In genomic region chr19:49212302-49212701, GRCh38 we compare ENCODE assay signal across 16 cellular contexts. TPM values are rescaled to one million over a fixed set of nuclear protein-coding genes. Genes with fewer than 3 reads are reported as not detected.
DNase-seq lines count a peak whose midpoint lies in the region; ATAC-seq, FAIRE-seq and TF ChIP-seq lines count a peak whose summit lies in the region.
"Had no signal": no experiment of that assay in that cellular context is flagged by ENCODE, and none has a peak within 500 bp of the region (broad histone marks: within the 10 kb centered on the region; RNA-seq: fewer than 3 reads in every experiment).

No MANE protein-coding gene starts in this region.

- peaks cover 3% of the 10 kb centered on the region for H3K4me1 Mint-ChIP-seq in activated naive CD4-positive, alpha-beta T cell treated with anti-CD3 and anti-CD28 coated beads, Interleukin-2, amount 10 ng/mL, durations not matched to agents 7 days and 5 days
- H3K4me1 Mint-ChIP-seq in type B pancreatic cell (ENCODE audit: unreplicated experiment) = peaks cover 7% of the 10 kb centered on the region

- peak overlapping the region; percentile 45 for H3K27ac Mint-ChIP-seq in activated naive CD4-positive, alpha-beta T cell treated with anti-CD3 and anti-CD28 coated beads, Interleukin-2, amount 10 ng/mL, durations not matched to agents 7 days and 5 days
- no peak overlapping the region for H3K27ac Mint-ChIP-seq in activated naive CD4-positive, alpha-beta T cell treated with anti-CD3 and anti-CD28 coated beads, Interleukin-2, amount 50 U/mL, for 72 hours
- peak overlapping the region; percentile 29 for H3K27ac Mint-ChIP-seq in type B pancreatic cell

- no peak overlapping the region for H3K4me3 Mint-ChIP-seq in activated naive CD4-positive, alpha-beta T cell treated with anti-CD3 and anti-CD28 coated beads, Interleukin-2, amount 10 ng/mL, durations not matched to agents 7 days and 5 days
- H3K4me3 Mint-ChIP-seq in type B pancreatic cell = no peak overlapping the region

- BruUV-seq in GM12878 (replicated peaks; lab: Mats Ljungman, UMichigan) = no TSS peak

- H3K9me3 ChIP-seq in GM12878 (replicated peaks; ENCODE audit: control insufficient read depth, insufficient read depth, low read length) (no peaks in the 10 kb centered on the region; the same call in 2 of the 3 replicates), SJCRH30 (replicated peaks) (no peaks in the 10 kb centered on the region)
- H3K9me3 ChIP-seq: HAP-1 had no signal

- no peak for DNase-seq in activated naive CD4-positive, alpha-beta T cell treated with anti-CD3 and anti-CD28 coated beads, Interleukin-2, amount 10 ng/mL, durations not matched to agents 7 days and 5 days
- DNase-seq in activated naive CD4-positive, alpha-beta T cell treated with anti-CD3 and anti-CD28 coated beads, Interleukin-2, amount 50 U/mL, for 72 hours (ENCODE audit: low spot score in 2 of 2) = no peak
- DNase-seq in NCI-H2171 (lab: John Stamatoyannopoulos, UW) (peak; percentile 55), GM12878 (ENCODE audit: low read depth, low spot score) (no peak), type B pancreatic cell (ENCODE audit: extremely low spot score, unreplicated experiment) (no peak), SJCRH30 (no peak), OCI-M2 (lab: John Stamatoyannopoulos, UW; ENCODE audit: unreplicated experiment) (no peak)
- DNase-seq: activated gamma-delta T cell; DMS153; head of caudate nucleus; left cardiac atrium; NCI-H510A; stimulated activated CD4-positive, alpha-beta T cell treated with anti-CD3 and anti-CD28 coated beads, Interleukin-12 subunit alpha, Interleukin-12 subunit beta, amount 100 ng/mL, for 4 hours had no signal

- ATAC-seq in activated naive CD4-positive, alpha-beta T cell treated with anti-CD3 and anti-CD28 coated beads, Interleukin-2, amount 50 U/mL, for 72 hours = no peak
- ATAC-seq in GM12878 = no peak
- ATAC-seq in GM19324 (IDR thresholded peaks at IDR 0.05; ENCODE audit: low FRiP score, unreplicated experiment) = no peak
- ATAC-seq: left cardiac atrium had no signal

- no peak overlapping the region for H3K4me2 ChIP-seq in GM12878 (ENCODE audit: control insufficient read depth, insufficient read depth)

- CTCF ChIA-PET in activated naive CD4-positive, alpha-beta T cell treated with anti-CD3 and anti-CD28 coated beads, Interleukin-2, amount 10 ng/mL, durations not matched to agents 7 days and 5 days (lab: Charles Lee) = interaction anchor here (0.6 kb wide), 1 partner anchor 115 kb away, joined by 3 read pairs; no protein-coding TSS in a partner anchor
- CTCF ChIA-PET in GM12878 (lab: Yijun Ruan, JAX) = interaction anchor here (1.1 kb wide), 1 partner anchor 14 kb away, joined by 3 read pairs; no protein-coding TSS in a partner anchor

- POLR2A ChIA-PET in GM12878 (lab: Charles Lee) = no interaction called here

- SMC1A ChIA-PET in GM12878 (lab: Charles Lee; ENCODE audit: uncharacterized antibody, unreplicated experiment) = no interaction called here

- 17% methylated on average over 2 of the region's 2 CpGs for WGBS in GM12878 (ENCODE audit: insufficient coverage, insufficient replicate concordance, low lambda C conversion rate, missing lambda C conversion rate)

- H3K4me1 ChIP-seq in GM12878 (ENCODE audit: control insufficient read depth, insufficient read depth, low read length) = peaks cover 7% of the 10 kb centered on the region
- 0 out of 2 replicates have a peak, but pooled peaks cover 2% of the 10 kb centered on the region for H3K4me1 ChIP-seq in SJCRH30
- H3K4me1 ChIP-seq: HAP-1, parathyroid adenoma had no signal

- H3K4me3 ChIP-seq in GM12878 (no peak overlapping the region), SJCRH30 (no peak overlapping the region)
- H3K4me3 ChIP-seq: HAP-1 had no signal

- H3K27ac ChIP-seq in GM12878 (ENCODE audit: control insufficient read depth, insufficient read depth) (no peak overlapping the region), SJCRH30 (no peak overlapping the region)
- H3K27ac ChIP-seq: parathyroid adenoma had no signal

- no peak for TF ChIP-seq EP300 in GM12878 (IDR thresholded peaks at IDR 0.05; ENCODE audit: borderline replicate concordance in 1 of 2, control insufficient read depth in 1 of 2, low read depth in 2 of 2, low read length in 2 of 2)

- TF ChIP-seq POLR2A in GM12878 (IDR thresholded peaks at IDR 0.05; ENCODE audit: low read depth, low read length) = no peak

- H3K79me2 ChIP-seq in GM12878 (ENCODE audit: control insufficient read depth, insufficient read depth, low read length) = no peaks in the 10 kb centered on the region
- H3K79me2 ChIP-seq: parathyroid adenoma had no signal

- TF ChIP-seq CTCF in GM12878 (IDR thresholded peaks at IDR 0.05 in 2 of 3, conservative IDR thresholded peaks at IDR 0.05 in 1 of 3; ENCODE audit: control insufficient read depth in 2 of 3, extremely low read depth in 1 of 3, insufficient read depth in 1 of 3, low read depth in 3 of 3, low read length in 3 of 3) (no peak), type B pancreatic cell (conservative IDR thresholded peaks at IDR 0.05) (no peak)

- H3K27me3 Mint-ChIP-seq in activated naive CD4-positive, alpha-beta T cell treated with anti-CD3 and anti-CD28 coated beads, Interleukin-2, amount 10 ng/mL, durations not matched to agents 7 days and 5 days = peaks cover 3% of the 10 kb centered on the region
- H3K27me3 Mint-ChIP-seq in type B pancreatic cell = no peaks in the 10 kb centered on the region

- no peaks in the 10 kb centered on the region for H4K20me1 ChIP-seq in GM12878 (ENCODE audit: control insufficient read depth, insufficient read depth)

- H3K27me3 ChIP-seq in GM12878 (replicated peaks in 1 of 2; ENCODE audit: control insufficient read depth in 2 of 2, insufficient read depth in 2 of 2, low read length in 1 of 2) (peaks cover 0 to 2% of the 10 kb centered on the region in 2 experiments; a peak in 1 of 4 replicates), SJCRH30 (no peaks in the 10 kb centered on the region)

- no peak overlapping the region for H3K9ac ChIP-seq in GM12878 (ENCODE audit: control insufficient read depth, insufficient read depth, low read length)
- H3K9ac ChIP-seq: parathyroid adenoma had no signal

- in situ Hi-C loops in GM12878 (cut with MboI) = no loop called here

- intact Hi-C loops in GM12878 (cut with micrococcal nuclease; ENCODE audit: unreplicated experiment) = no loop called here

- H3K9me3 Mint-ChIP-seq in activated naive CD4-positive, alpha-beta T cell treated with anti-CD3 and anti-CD28 coated beads, Interleukin-2, amount 10 ng/mL, durations not matched to agents 7 days and 5 days = no peaks in the 10 kb centered on the region
- no peaks in the 10 kb centered on the region for H3K9me3 Mint-ChIP-seq in activated naive CD4-positive, alpha-beta T cell treated with anti-CD3 and anti-CD28 coated beads, Interleukin-2, amount 50 U/mL, for 72 hours
- H3K9me3 Mint-ChIP-seq in type B pancreatic cell = no peaks in the 10 kb centered on the region

- RAD21 ChIA-PET in GM12878 (lab: Charles Lee; ENCODE audit: unreplicated experiment) = no interaction called here

- peak; percentile 59 for FAIRE-seq in GM12878 (lab: Jason Lieb, UNC)

- H3K36me3 ChIP-seq in GM12878 (ENCODE audit: control insufficient read depth in 2 of 2, insufficient read depth in 2 of 2, low read length in 1 of 2) = no peaks in the 10 kb centered on the region
- no peaks in the 10 kb centered on the region for H3K36me3 ChIP-seq in SJCRH30

- TF ChIP-seq RAD21 in GM12878 (IDR thresholded peaks at IDR 0.05; ENCODE audit: insufficient read depth, low read depth, low read length) = no peak

- no peaks in the 10 kb centered on the region for H3K36me3 Mint-ChIP-seq in activated naive CD4-positive, alpha-beta T cell treated with anti-CD3 and anti-CD28 coated beads, Interleukin-2, amount 10 ng/mL, durations not matched to agents 7 days and 5 days
- H3K36me3 Mint-ChIP-seq in activated naive CD4-positive, alpha-beta T cell treated with anti-CD3 and anti-CD28 coated beads, Interleukin-2, amount 50 U/mL, for 72 hours = no peaks in the 10 kb centered on the region
- H3K36me3 Mint-ChIP-seq in type B pancreatic cell = peaks cover 7% of the 10 kb centered on the region

- no peak overlapping the region for H2AFZ ChIP-seq in GM12878 (ENCODE audit: control insufficient read depth, low read depth, low read length)
- H2AFZ ChIP-seq: parathyroid adenoma had no signal

RNA-seq across cellular contexts. Expression of gene TRPM4, which starts 54.7 kb away (rescaled TPM):
- total RNA-seq in activated naive CD4-positive, alpha-beta T cell treated with anti-CD3 and anti-CD28 coated beads, Interleukin-2, amount 50 U/mL, for 72 hours = under 1 TPM; 0.23 to 0.58 TPM
- total RNA-seq in GM12878 (2013; cell fraction: nucleolus; rRNA removed) = not detected in 2 replicates
- 0.54 TPM in 1 of 2 replicates, not detected in the other for total RNA-seq in GM12878 (2014; rRNA removed)
- not detected in 2 replicates for total RNA-seq in GM12878 (2014; rRNA removed; fragmentation: Illumina TruSeq; extraction: Trizol)
- 0.10 and 0.32 TPM in 2 replicates for total RNA-seq in GM12878 (2021)
- polyA plus RNA-seq in GM12878 (2011; ENCODE audit: low read depth) = not detected
- polyA plus RNA-seq in GM12878 (2011; rRNA removed) = 0.14 TPM in 1 of 2 replicates, not detected in the other
- polyA plus RNA-seq in GM12878 (2011; cell fraction: cytosol; rRNA removed) = not detected in 2 replicates
- 0.04 TPM in 1 of 2 replicates, not detected in the other for polyA plus RNA-seq in GM12878 (2011; cell fraction: nucleus; rRNA removed)
- 0.03 TPM in 1 of 2 replicates, not detected in the other for polyA plus RNA-seq in GM12878 (2012)
- not detected in 2 replicates for polyA plus RNA-seq in GM12878 (2014; fragmentation: Illumina TruSeq; extraction: Trizol)
- not detected for polyA plus RNA-seq in GM12878 (2014; fragmentation: Nextera tagmentation; extraction: Ambion mirVana)
- 0.64 TPM in 1 of 2 replicates, not detected in the other for polyA plus RNA-seq in GM12878 (2014; rRNA removed)
- polyA plus RNA-seq in GM12878 (2016; fragmentation: Nextera tagmentation; extraction: Ambion mirVana) = under 1 TPM in 1 of 2 experiments, not detected in 1; 0.15 TPM
- not detected in 2 replicates for polyA minus RNA-seq in GM12878 (2011; rRNA and poly(A)+ RNA removed)
- polyA minus RNA-seq in GM12878 (2011; cell fraction: cytosol; rRNA and poly(A)+ RNA removed) = not detected in 2 replicates
- polyA minus RNA-seq in GM12878 (2011; cell fraction: nucleus; rRNA and poly(A)+ RNA removed) = not detected in 2 replicates
- total RNA-seq in type B pancreatic cell (ENCODE audit: low replicate concordance) = 33.1 and 41.5 TPM in 2 replicates
- 1.2 and 1.8 TPM in 2 replicates for total RNA-seq in SJCRH30 (2014; rRNA removed; shearing (Covaris generic))

RNA-seq across cellular contexts. Expression of gene HRC, which starts 57.1 kb away (rescaled TPM):
- not detected for total RNA-seq in activated naive CD4-positive, alpha-beta T cell treated with anti-CD3 and anti-CD28 coated beads, Interleukin-2, amount 50 U/mL, for 72 hours
- not detected in 2 replicates for total RNA-seq in GM12878 (2013; cell fraction: nucleolus; rRNA removed)
- total RNA-seq in GM12878 (2014; rRNA removed) = not detected in 2 replicates
- total RNA-seq in GM12878 (2014; rRNA removed; fragmentation: Illumina TruSeq; extraction: Trizol) = not detected in 2 replicates
- total RNA-seq in GM12878 (2021) = not detected in 2 replicates
- polyA plus RNA-seq in GM12878 (2011; ENCODE audit: low read depth) = not detected
- polyA plus RNA-seq in GM12878 (2011; rRNA removed) = not detected in 2 replicates
- polyA plus RNA-seq in GM12878 (2011; cell fraction: cytosol; rRNA removed) = not detected in 2 replicates
- polyA plus RNA-seq in GM12878 (2011; cell fraction: nucleus; rRNA removed) = not detected in 2 replicates
- not detected in 2 replicates for polyA plus RNA-seq in GM12878 (2012)
- polyA plus RNA-seq in GM12878 (2014; fragmentation: Illumina TruSeq; extraction: Trizol) = not detected in 2 replicates
- not detected for polyA plus RNA-seq in GM12878 (2014; fragmentation: Nextera tagmentation; extraction: Ambion mirVana)
- polyA plus RNA-seq in GM12878 (2014; rRNA removed) = not detected in 2 replicates
- polyA plus RNA-seq in GM12878 (2016; fragmentation: Nextera tagmentation; extraction: Ambion mirVana) = under 1 TPM in 1 of 2 experiments, not detected in 1; 0.10 TPM
- polyA minus RNA-seq in GM12878 (2011; rRNA and poly(A)+ RNA removed) = not detected in 2 replicates
- not detected in 2 replicates for polyA minus RNA-seq in GM12878 (2011; cell fraction: cytosol; rRNA and poly(A)+ RNA removed)
- polyA minus RNA-seq in GM12878 (2011; cell fraction: nucleus; rRNA and poly(A)+ RNA removed) = not detected in 2 replicates
- 3.2 TPM in 1 of 2 replicates, not detected in the other for total RNA-seq in type B pancreatic cell (ENCODE audit: low replicate concordance)
- 2.1 and 3.2 TPM in 2 replicates for total RNA-seq in SJCRH30 (2014; rRNA removed; shearing (Covaris generic))

Comparison
In these comparisons a context has a peak if more than half of its experiments do, and no peak if none do; other contexts are left out.
1. H3K27ac Mint-ChIP-seq: peak in activated naive CD4-positive, alpha-beta T cell treated with anti-CD3 and anti-CD28 coated beads, Interleukin-2, amount 10 ng/mL, durations not matched to agents 7 days and 5 days (single experiment) and type B pancreatic cell (single experiment); none in activated naive CD4-positive, alpha-beta T cell treated with anti-CD3 and anti-CD28 coated beads, Interleukin-2, amount 50 U/mL, for 72 hours (0 of 2).
2. RNA of gene TRPM4, which starts 54.7 kb away (total RNA-seq): 33.1 to 41.5 TPM in type B pancreatic cell; 1.2 to 1.8 TPM in SJCRH30, 0.23 to 0.58 TPM in activated naive CD4-positive, alpha-beta T cell treated with anti-CD3 and anti-CD28 coated beads, Interleukin-2, amount 50 U/mL, for 72 hours and 0.10 to 0.54 TPM in GM12878; every median in the first group is over 10 times any median in the second.